8 cellular contexts compared by ENCODE assay signal in genomic region chr1:207499573-207499972, GRCh38. TPM values are rescaled to one million over a fixed set of nuclear protein-coding genes. Genes with fewer than 3 reads are reported as not detected.
DNase-seq lines count a peak whose midpoint lies in the region; ATAC-seq, FAIRE-seq and TF ChIP-seq lines count a peak whose summit lies in the region.

No MANE protein-coding gene starts in this region.

- TF ChIP-seq POLR2A in HCT116 (IDR thresholded peaks at IDR 0.05; ENCODE audit: borderline replicate concordance, extremely low read depth, insufficient read depth, insufficient read length): no peak
- no peak for TF ChIP-seq POLR2A in K562 (conservative IDR thresholded peaks at IDR 0.05)

- no peak; the same call in 1 of the 2 replicates for TF ChIP-seq EP300 in K562 (IDR thresholded peaks at IDR 0.05; ENCODE audit: low read length)

- no peaks in the 10 kb centered on the region for H3K9me3 ChIP-seq in CD8-positive, alpha-beta memory T cell (ENCODE audit: low read length)
- H3K9me3 ChIP-seq in HCT116 (ENCODE audit: control insufficient read depth in 1 of 2, insufficient read depth in 1 of 2, low read depth in 1 of 2, low read length in 2 of 2) (no peaks in the 10 kb centered on the region), K562 (replicated peaks; ENCODE audit: control insufficient read depth, insufficient read depth, low read depth, low read length) (no peaks in the 10 kb centered on the region), iPS DF 6.9 (ENCODE audit: control insufficient read depth, insufficient read depth, low read length) (no peaks in the 10 kb centered on the region)

- no peak overlapping the region for H3K4me2 ChIP-seq in HCT116 (ENCODE audit: low read length)
- H3K4me2 ChIP-seq in K562 (ENCODE audit: insufficient read depth, low read length): no peak overlapping the region; the same call in 1 of the 2 replicates

- DNase-seq in CD8-positive, alpha-beta memory T cell: peak; percentile 25 to 70 (median 46)
- DNase-seq in HCT116 (ENCODE audit: low read depth, low spot score) (peak; percentile 59), NCI-H2171 (lab: John Stamatoyannopoulos, UW) (peak; percentile 34), UCSD-AML1 (lab: John Stamatoyannopoulos, UW; ENCODE audit: unreplicated experiment) (peak; percentile 62), K562 (ENCODE audit: extremely low read depth in 1 of 4, low spot score in 3 of 4) (peak; percentile 70 to 91 (median 76)), iPS DF 6.9 (ENCODE audit: low read depth, low spot score) (peak; percentile 39)
- DNase-seq in stimulated activated CD4-positive, alpha-beta T cell treated with anti-CD3 and anti-CD28 coated beads, Interleukin-12 subunit alpha, Interleukin-12 subunit beta, amount 100 ng/mL, for 24 hours (ENCODE audit: low read depth in 2 of 2): peak; percentile 32 to 48

- H3K79me2 ChIP-seq in HCT116 (ENCODE audit: insufficient read depth, low read length): no peaks in the 10 kb centered on the region
- no peaks in the 10 kb centered on the region for H3K79me2 ChIP-seq in K562 (ENCODE audit: control insufficient read depth, insufficient read depth, low read length)

- RAD21 ChIA-PET in HCT116 (lab: Charles Lee; ENCODE audit: low non-redundant PET in 1 of 2, low total read pairs in 2 of 2, uncharacterized antibody in 2 of 2, unreplicated experiment in 2 of 2): interaction anchor here in 1 of 2 experiments (1.5 kb wide), 1 partner anchor 587 kb away, joined by 4 read pairs; no protein-coding TSS in a partner anchor

- ATAC-seq in HCT116 (peak; percentile 98), K562 (peak; percentile 90), HG03039 (IDR thresholded peaks at IDR 0.05; ENCODE audit: unreplicated experiment) (no peak)

- FAIRE-seq in K562 (lab: Jason Lieb, UNC): peak; percentile 89

- BruUV-seq in HCT116 (replicated peaks; lab: Mats Ljungman, UMichigan) (no TSS peak), K562 (replicated peaks; lab: Mats Ljungman, UMichigan) (no TSS peak)

- TF ChIP-seq RAD21 in HCT116 (IDR thresholded peaks at IDR 0.05; ENCODE audit: low read depth) (peak; percentile 97), K562 (CRISPR knock-in tag; conservative IDR thresholded peaks at IDR 0.05 in 1 of 2, IDR thresholded peaks at IDR 0.05 in 1 of 2) (peak; percentile 96 to 98)

- H3K9me2 ChIP-seq in HCT116 (ENCODE audit: insufficient read depth): no peaks in the 10 kb centered on the region

- H3K4me1 Mint-ChIP-seq in CD8-positive, alpha-beta memory T cell: peaks cover 11 to 20% (median 14%) of the 10 kb centered on the region in 3 donors

- H3K27ac Mint-ChIP-seq in CD8-positive, alpha-beta memory T cell: no peak overlapping the region

- no peak overlapping the region for H3K4me3 ChIP-seq in CD8-positive, alpha-beta memory T cell (ENCODE audit: low read length)
- no peak overlapping the region for H3K4me3 ChIP-seq in HCT116 (replicated peaks in 1 of 2; ENCODE audit: low read depth in 1 of 2, low read length in 2 of 2)
- H3K4me3 ChIP-seq in K562: no peak overlapping the region
- H3K4me3 ChIP-seq in iPS DF 6.9 (ENCODE audit: low read length): no peak overlapping the region

- no peak overlapping the region for H3K4me3 Mint-ChIP-seq in CD8-positive, alpha-beta memory T cell

- no peak overlapping the region for H2AFZ ChIP-seq in HCT116 (ENCODE audit: low read depth, low read length, poor library complexity, severe bottlenecking)
- H2AFZ ChIP-seq in K562 (ENCODE audit: low read depth, low read length): peak overlapping the region; percentile 70

- in situ Hi-C loops in K562 (cut with MboI): no loop called here

- WGBS in K562 (ENCODE audit: insufficient coverage, low coverage, missing lambda C conversion rate): 0% methylated on average over 4 of the region's 4 CpGs
- WGBS in iPS DF 6.9 (ENCODE audit: insufficient coverage, insufficient read length): no CpG with 5 or more reads among the region's 4 CpGs

- no peaks in the 10 kb centered on the region for H3K9me1 ChIP-seq in K562 (ENCODE audit: control insufficient read depth, insufficient read depth, low read length)

- CTCF ChIA-PET in CD8-positive, alpha-beta memory T cell (lab: Charles Lee): interaction anchor here (1.0 to 2.9 kb wide), 11 partner anchors 11 to 866 kb away, joined by 3 to 18 read pairs (median 4); partner anchors contain the start of gene CR2
- CTCF ChIA-PET in HCT116 (lab: Charles Lee): interaction anchor here (0.7 to 3.3 kb wide), 18 partner anchors 10 to 765 kb away, joined by 3 to 33 read pairs (median 3); partner anchors contain the start of genes CR2 and PFKFB2
- CTCF ChIA-PET in K562 (lab: Yijun Ruan, JAX; ENCODE audit: low intra/inter-chr PET ratio): interaction anchor here (0.6 to 1.9 kb wide), 8 partner anchors 20 to 893 kb away, joined by 3 to 6 read pairs (median 4); no protein-coding TSS in a partner anchor

- H3K36me3 ChIP-seq in CD8-positive, alpha-beta memory T cell (ENCODE audit: insufficient read depth, low read length): no peaks in the 10 kb centered on the region
- H3K36me3 ChIP-seq in HCT116 (ENCODE audit: control insufficient read depth in 1 of 2, insufficient read depth in 2 of 2, low read length in 2 of 2) (no peaks in the 10 kb centered on the region), K562 (ENCODE audit: control insufficient read depth, insufficient read depth, low read length) (no peaks in the 10 kb centered on the region; the same call in 2 of the 3 replicates), iPS DF 6.9 (ENCODE audit: control insufficient read depth, insufficient read depth, low read length) (no peaks in the 10 kb centered on the region)

- H3K27me3 Mint-ChIP-seq in CD8-positive, alpha-beta memory T cell: peaks cover 8 to 52% of the 10 kb centered on the region in 2 donors

- intact Hi-C loops in HCT116 (cut with micrococcal nuclease) (loop anchor here (1.0 to 5.0 kb wide), 4 partner anchors 95 to 773 kb away; no protein-coding TSS in a partner anchor), K562 (cut with micrococcal nuclease) (loop anchor here (1.0 to 5.0 kb wide), 9 partner anchors 21 to 762 kb away; no protein-coding TSS in a partner anchor)

- peaks cover 6% of the 10 kb centered on the region for H3K4me1 ChIP-seq in CD8-positive, alpha-beta memory T cell (ENCODE audit: insufficient read depth, low read length)
- H3K4me1 ChIP-seq in HCT116 (ENCODE audit: control insufficient read depth in 1 of 2, insufficient read depth in 2 of 2, low read length in 2 of 2) (no peaks in the 10 kb centered on the region), K562 (replicated peaks in 1 of 2; ENCODE audit: control insufficient read depth in 2 of 2, insufficient read depth in 2 of 2, low read length in 2 of 2) (peaks cover 10 to 23% of the 10 kb centered on the region in 2 experiments), iPS DF 6.9 (ENCODE audit: control insufficient read depth, insufficient read depth, low read length) (peaks cover 3% of the 10 kb centered on the region; the same call in 1 of the 2 replicates)

- H3K9me3 Mint-ChIP-seq in CD8-positive, alpha-beta memory T cell: no peaks in the 10 kb centered on the region

- POLR2A ChIA-PET in CD8-positive, alpha-beta memory T cell (lab: Charles Lee): no interaction called here
- POLR2A ChIA-PET in HCT116 (lab: Charles Lee): no interaction called here
- POLR2A ChIA-PET in K562 (lab: Yijun Ruan, JAX): interaction anchor here (0.6 to 1.3 kb wide), 5 partner anchors 20 to 178 kb away, joined by 3 to 4 read pairs (median 3); partner anchors contain the start of gene CD55

- H3K36me3 Mint-ChIP-seq in CD8-positive, alpha-beta memory T cell: no peaks in the 10 kb centered on the region

- H3K9ac ChIP-seq in HCT116 (ENCODE audit: low read length) (no peak overlapping the region), K562 (ENCODE audit: insufficient read depth in 1 of 2, low read depth in 2 of 2, low read length in 2 of 2) (no peak overlapping the region; a peak in 1 of 4 replicates)

- H3K27ac ChIP-seq in CD8-positive, alpha-beta memory T cell (ENCODE audit: low read depth, low read length): no peak overlapping the region
- H3K27ac ChIP-seq in HCT116 (ENCODE audit: low read depth, low read length): no peak overlapping the region
- H3K27ac ChIP-seq in K562 (ENCODE audit: extremely low read depth, low read depth, low read length): peak overlapping the region; percentile 20; the same call in 1 of the 3 replicates
- H3K27ac ChIP-seq in iPS DF 6.9 (ENCODE audit: low read length): no peak overlapping the region

- H4K20me1 ChIP-seq in HCT116 (ENCODE audit: insufficient read depth) (no peaks in the 10 kb centered on the region), K562 (replicated peaks; ENCODE audit: control insufficient read depth, insufficient read depth, low read length) (no peaks in the 10 kb centered on the region)

- H3K27me3 ChIP-seq in CD8-positive, alpha-beta memory T cell (ENCODE audit: insufficient read depth, low read length, poor library complexity, severe bottlenecking): peaks cover 12% of the 10 kb centered on the region
- H3K27me3 ChIP-seq in HCT116 (ENCODE audit: insufficient read depth, low read length): peaks cover 5% of the 10 kb centered on the region; the same call in 1 of the 2 replicates
- no peaks in the 10 kb centered on the region for H3K27me3 ChIP-seq in K562 (ENCODE audit: control insufficient read depth in 2 of 2, insufficient read depth in 2 of 2, low read length in 2 of 2)
- peaks cover 6% of the 10 kb centered on the region; the same call in 1 of the 2 replicates for H3K27me3 ChIP-seq in iPS DF 6.9 (ENCODE audit: control insufficient read depth, insufficient read depth, low read length)

- peak; percentile 62 to 89 (median 81) for TF ChIP-seq CTCF in HCT116 (IDR thresholded peaks at IDR 0.05 in 2 of 3, conservative IDR thresholded peaks at IDR 0.05 in 1 of 3; ENCODE audit: borderline replicate concordance in 1 of 3, insufficient read depth in 1 of 3, low read depth in 2 of 3, low read length in 2 of 3)
- TF ChIP-seq CTCF in K562 (IDR thresholded peaks at IDR 0.05 in 2 of 3, conservative IDR thresholded peaks at IDR 0.05 in 1 of 3; ENCODE audit: insufficient read depth in 2 of 3, low read depth in 1 of 3, low read length in 3 of 3): peak; percentile 86 to 97 (median 88)

RNA-seq across cellular contexts. Expression of gene CR1, which starts 3.6 kb away (rescaled TPM):
- total RNA-seq in CD8-positive, alpha-beta memory T cell: 1 to 10 TPM; 3.7 to 4.2 TPM
- polyA plus RNA-seq in CD8-positive, alpha-beta memory T cell: 2.3 TPM
- total RNA-seq in HCT116 (2021; ENCODE audit: unreplicated experiment) (0.07 TPM), K562 (2014; rRNA removed) (0.23 and 0.37 TPM in 2 replicates), K562 (2014; rRNA removed; fragmentation: Illumina TruSeq; extraction: Trizol) (0.15 and 0.22 TPM in 2 replicates), K562 (2015; rRNA removed; fragmentation: Illumina TruSeq; extraction: Trizol) (0.18 and 0.23 TPM in 2 replicates), K562 (2021) (0.20 and 0.47 TPM in 2 replicates)
- polyA plus RNA-seq in HCT116 (2012): not detected in 2 replicates
- 0.21 and 1.3 TPM in 2 replicates for total RNA-seq in K562 (2011; cell fraction: chromatin; rRNA removed; ENCODE audit: low replicate concordance)
- total RNA-seq in K562 (2011; cell fraction: nucleolus; rRNA removed): 0.13 and 0.17 TPM in 2 replicates
- 1.3 and 1.9 TPM in 2 replicates for total RNA-seq in K562 (2011; cell fraction: nucleoplasm; rRNA removed)
- polyA plus RNA-seq in K562 (2011; rRNA removed) (0.13 and 0.18 TPM in 2 replicates), K562 (2014; fragmentation: Illumina TruSeq; extraction: Trizol) (0.08 and 0.19 TPM in 2 replicates), K562 (2014; fragmentation: Nextera tagmentation; extraction: Ambion mirVana) (under 1 TPM; 0.07 to 0.15 TPM), K562 (2014; rRNA removed) (0.12 and 0.20 TPM in 2 replicates)
- polyA plus RNA-seq in K562 (2011; cell fraction: cytosol; rRNA removed): 0.04 and 0.12 TPM in 2 replicates
- polyA plus RNA-seq in K562 (2011; cell fraction: nucleus; rRNA removed): 0.27 and 0.34 TPM in 2 replicates
- polyA plus RNA-seq in K562 (2012): 0.12 and 0.33 TPM in 2 replicates
- 0.28 and 0.48 TPM in 2 replicates for polyA minus RNA-seq in K562 (2011; rRNA and poly(A)+ RNA removed)
- polyA minus RNA-seq in K562 (2011; cell fraction: cytosol; rRNA and poly(A)+ RNA removed): not detected in 2 replicates
- polyA minus RNA-seq in K562 (2011; cell fraction: nucleus; rRNA and poly(A)+ RNA removed): 0.11 and 0.13 TPM in 2 replicates

RNA-seq across cellular contexts. Expression of gene CR2, which starts 45.4 kb away (rescaled TPM):
- 1 to 10 TPM; 1.6 TPM for total RNA-seq in CD8-positive, alpha-beta memory T cell
- polyA plus RNA-seq in CD8-positive, alpha-beta memory T cell: 2.2 TPM
- total RNA-seq in HCT116 (2021; ENCODE audit: unreplicated experiment) (4.0 TPM), K562 (2014; rRNA removed) (0.32 and 0.33 TPM in 2 replicates), K562 (2014; rRNA removed; fragmentation: Illumina TruSeq; extraction: Trizol) (0.44 and 0.45 TPM in 2 replicates), K562 (2015; rRNA removed; fragmentation: Illumina TruSeq; extraction: Trizol) (0.07 and 0.11 TPM in 2 replicates), K562 (2021) (0.51 and 0.66 TPM in 2 replicates)
- 1.1 and 1.4 TPM in 2 replicates for polyA plus RNA-seq in HCT116 (2012)
- total RNA-seq in K562 (2011; cell fraction: chromatin; rRNA removed; ENCODE audit: low replicate concordance): 0.97 and 2.7 TPM in 2 replicates
- 0.67 and 1.2 TPM in 2 replicates for total RNA-seq in K562 (2011; cell fraction: nucleolus; rRNA removed)
- 1.2 and 1.4 TPM in 2 replicates for total RNA-seq in K562 (2011; cell fraction: nucleoplasm; rRNA removed)
- polyA plus RNA-seq in K562 (2011; rRNA removed) (0.57 and 0.72 TPM in 2 replicates), K562 (2014; fragmentation: Illumina TruSeq; extraction: Trizol) (0.44 and 0.67 TPM in 2 replicates), K562 (2014; fragmentation: Nextera tagmentation; extraction: Ambion mirVana) (under 1 TPM; 0.25 to 0.27 TPM), K562 (2014; rRNA removed) (0.36 and 0.37 TPM in 2 replicates)
- polyA plus RNA-seq in K562 (2011; cell fraction: cytosol; rRNA removed): 0.24 and 0.31 TPM in 2 replicates
- 1.5 and 1.8 TPM in 2 replicates for polyA plus RNA-seq in K562 (2011; cell fraction: nucleus; rRNA removed)
- 0.21 and 0.35 TPM in 2 replicates for polyA plus RNA-seq in K562 (2012)
- polyA minus RNA-seq in K562 (2011; rRNA and poly(A)+ RNA removed): 0.28 and 0.54 TPM in 2 replicates
- 0.38 TPM in 1 of 2 replicates, not detected in the other for polyA minus RNA-seq in K562 (2011; cell fraction: cytosol; rRNA and poly(A)+ RNA removed)
- 1.1 and 1.6 TPM in 2 replicates for polyA minus RNA-seq in K562 (2011; cell fraction: nucleus; rRNA and poly(A)+ RNA removed)
